ENCODE assay signal across 29 cellular contexts in genomic region chr3:27060336-27060735, GRCh38.
"Had no signal": no experiment of that assay in that cellular context is flagged by ENCODE, and none has a peak within 500 bp of the region (broad histone marks: within the 10 kb centered on the region; RNA-seq: fewer than 3 reads in every experiment).

No MANE protein-coding gene starts in this region.

- DNase-seq: activated effector memory CD4-positive, alpha-beta T cell treated with anti-CD3 and anti-CD28 coated beads, Interleukin-2, amount 50 U/mL, for 16 hours; activated effector memory CD4-positive, alpha-beta T cell treated with Interleukin-2 at 50 U/mL for 16 hours; activated gamma-delta T cell; activated gamma-delta T cell treated with Interleukin-2 at 50 U/mL for 16 hours; activated naive CD4-positive, alpha-beta T cell; activated naive CD4-positive, alpha-beta T cell treated with anti-CD3 and anti-CD28 coated beads for 36 hours; activated naive CD4-positive, alpha-beta T cell treated with anti-CD3 and anti-CD28 coated beads, Interleukin-2, amount 10 ng/mL, durations not matched to agents 7 days and 5 days; activated naive CD4-positive, alpha-beta T cell treated with anti-CD3 and anti-CD28 coated beads, Interleukin-2, amount 50 U/mL, for 16 hours; activated naive CD4-positive, alpha-beta T cell treated with Interleukin-2 at 50 U/mL for 16 hours; activated naive CD8-positive, alpha-beta T cell treated with anti-CD3 and anti-CD28 coated beads for 36 hours; activated naive CD8-positive, alpha-beta T cell treated with anti-CD3 and anti-CD28 coated beads, Interleukin-2, amount 10 ng/mL, durations not matched to agents 7 days and 5 days; activated naive CD8-positive, alpha-beta T cell treated with anti-CD3 and anti-CD28 coated beads, Interleukin-2, amount 50 U/mL, for 24 hours; activated T-cell treated with anti-CD3 and anti-CD28 coated beads, Interleukin-2, amount 50 U/mL, for 24 hours; activated T-cell treated with anti-CD3 and anti-CD28 coated beads, Interleukin-2, amount 50 U/mL, for 4 hours; activated T-cell treated with anti-CD3 and anti-CD28 coated beads, Interleukin-2, amount 50 U/mL, for 48 hours; activated T-cell treated with anti-CD3 and anti-CD28 coated beads, Interleukin-2, amount 50 U/mL, for 72 hours; adrenal gland; amniotic stem cell; amygdala; anterior cingulate cortex; aorta; body of pancreas; brain microvascular endothelial cell; caudate nucleus; central memory CD4-positive, alpha-beta T cell; cerebellar nuclear complex had no signal

- H3K4me3 ChIP-seq: adrenal gland, ascending aorta, body of pancreas, breast epithelium, cardiac muscle cell had no signal
